7 cellular contexts compared by ENCODE assay signal in the genomic region with DNA sequence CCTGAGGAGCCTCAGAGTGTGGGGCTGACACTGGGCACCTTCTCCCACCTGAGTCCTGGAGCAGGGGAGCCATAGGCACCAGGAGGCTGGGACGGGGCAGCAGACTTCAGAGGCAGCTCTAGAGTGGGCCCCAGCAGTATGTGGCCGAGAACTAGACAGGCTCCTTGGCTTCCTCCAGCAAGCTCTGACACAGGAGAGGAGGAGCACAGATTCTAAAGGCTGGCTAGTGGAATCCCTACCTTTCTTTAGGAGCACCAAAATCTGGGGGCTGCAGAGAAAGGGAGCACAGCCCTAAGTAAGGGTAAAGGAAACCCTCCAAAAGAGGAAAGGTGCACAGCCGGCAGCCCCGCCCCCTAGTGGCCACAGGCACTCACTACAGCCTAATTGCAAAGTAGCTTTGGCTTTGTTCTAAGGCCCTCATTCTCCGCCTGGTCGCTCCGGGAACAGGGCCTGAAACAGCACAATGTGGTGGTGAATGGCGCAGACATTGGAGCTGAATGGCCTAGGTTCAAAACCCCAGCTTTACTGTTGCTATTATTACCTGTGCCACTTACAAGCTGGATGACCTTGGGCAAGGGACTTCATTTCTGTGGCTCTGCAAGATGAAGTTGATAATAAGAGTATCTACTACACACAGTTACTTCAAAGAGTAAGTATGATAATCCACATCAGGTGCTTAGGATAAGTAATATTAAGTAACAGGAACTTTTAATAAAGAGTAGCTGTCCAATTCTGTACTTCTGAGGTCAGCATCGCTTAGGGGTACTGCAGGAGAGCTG. TPM values are rescaled to one million over a fixed set of nuclear protein-coding genes. Genes with fewer than 3 reads are reported as not detected.
DNase-seq lines count a peak whose midpoint lies in the region; FAIRE-seq and TF ChIP-seq lines count a peak whose summit lies in the region.

No MANE protein-coding gene starts in this region.

- TF ChIP-seq POLR2A in GM12891 (IDR thresholded peaks at IDR 0.05; ENCODE audit: low read depth, low read length): peak; percentile 19; the same call in 1 of the 2 replicates

- TF ChIP-seq CTCF in WERI-Rb-1 (IDR thresholded peaks at IDR 0.05; ENCODE audit: low read depth, low read length): peak; percentile 92

- H3K4me3 ChIP-seq in WERI-Rb-1 (ENCODE audit: low read depth, low read length): no peak overlapping the region

- no peaks in the 10 kb centered on the region for H3K36me3 ChIP-seq in WERI-Rb-1

- in situ Hi-C loops in T47D (cut with HindIII; ENCODE audit: low pct_unique_long_range_greater_than_20kb, low sequenced_read_pairs): no loop called here

- no peak overlapping the region for H3K27ac ChIP-seq in WERI-Rb-1

- FAIRE-seq in GM12891 (lab: Jason Lieb, UNC): peak; percentile 92

- no peaks in the 10 kb centered on the region for H3K27me3 ChIP-seq in WERI-Rb-1 (ENCODE audit: insufficient read depth, low read depth, severe bottlenecking)

- peak; percentile 60 for DNase-seq in GM12891 (ENCODE audit: insufficient read length, low spot score)
- peak; percentile 65 for DNase-seq in NCI-H2107 (lab: John Stamatoyannopoulos, UW)
- DNase-seq in WERI-Rb-1: peak; percentile 71
- DNase-seq in T47D (ENCODE audit: low read depth in 1 of 2, low spot score in 1 of 2): peak; percentile 23 to 68
- DNase-seq in inferior parietal cortex (ENCODE audit: extremely low spot score): peak; percentile 79
- peak; percentile 38 to 52 for DNase-seq in stimulated activated CD4-positive, alpha-beta T cell treated with anti-CD3 and anti-CD28 coated beads, Interleukin-1b, Interleukin-23, amount 100 ng/mL, for 1 hour (ENCODE audit: low read depth in 2 of 2)
- DNase-seq in cortex of kidney (lab: John Stamatoyannopoulos, UW): no peak

- no peaks in the 10 kb centered on the region for H3K9me3 ChIP-seq in WERI-Rb-1 (ENCODE audit: severe bottlenecking)

TF ChIP-seq in GM12891, 5 proteins besides CTCF, POLR2A, EP300 and RAD21:
- TF ChIP-seq PAX5 (IDR thresholded peaks at IDR 0.05; ENCODE audit: insufficient read depth, low read length, severe bottlenecking): no peak
- TF ChIP-seq TAF1 (IDR thresholded peaks at IDR 0.05; ENCODE audit: low read depth, low read length): no peak
- TF ChIP-seq POU2F2 (IDR thresholded peaks at IDR 0.05; ENCODE audit: low read depth, low read length): no peak
- no peak for TF ChIP-seq POLR2AphosphoS5 (IDR thresholded peaks at IDR 0.05; ENCODE audit: low read depth, low read length)
- TF ChIP-seq SPI1 (IDR thresholded peaks at IDR 0.05; ENCODE audit: low read depth, low read length): no peak

RNA-seq across cellular contexts. Expression of a gene that starts 8.8 kb away (rescaled TPM):
- not detected for polyA plus RNA-seq in GM12891 (2012; ENCODE audit: low read depth, missing spikeins)

RNA-seq across cellular contexts. Expression of a gene that starts 20.1 kb away (rescaled TPM):
- polyA plus RNA-seq in GM12891 (2012; ENCODE audit: low read depth, missing spikeins): not detected
